Comparison of ENCODE assay signal across 21 cellular contexts in the genomic region with DNA sequence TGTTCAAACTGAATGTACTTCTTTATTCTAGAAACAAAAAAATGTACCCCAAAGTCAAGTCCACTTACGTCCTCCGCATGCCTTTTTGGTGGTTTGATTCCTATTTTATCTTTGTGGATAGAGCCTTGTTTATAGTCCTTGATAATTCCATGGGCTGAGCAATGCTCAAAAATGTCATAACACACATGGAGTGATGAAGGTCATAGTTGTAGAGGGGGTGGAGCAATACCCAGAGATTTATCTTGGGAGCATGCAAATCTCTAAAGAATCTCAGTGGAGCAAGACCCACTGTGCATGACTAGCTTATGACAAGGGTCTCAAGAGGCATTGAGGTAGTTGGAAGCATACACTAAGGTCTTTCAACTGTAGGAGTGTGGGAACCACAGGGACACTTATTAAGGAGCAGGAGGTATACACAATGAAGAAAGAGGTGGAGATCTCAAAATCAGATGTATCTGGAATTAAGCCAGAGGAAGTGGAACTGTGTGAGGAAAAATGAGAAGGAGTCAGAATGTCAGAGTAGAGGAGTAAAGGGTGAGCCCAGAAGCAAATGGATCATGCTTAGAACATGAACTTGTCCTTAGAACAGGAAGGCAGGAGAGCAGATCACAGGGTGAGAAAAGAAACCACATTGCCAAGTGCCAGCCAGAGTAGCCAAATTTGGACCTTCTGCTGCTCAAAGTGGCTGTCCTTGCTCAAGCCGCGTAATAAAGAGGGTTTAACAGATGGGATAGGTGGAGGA.
"Had no signal": no experiment of that assay in that cellular context is flagged by ENCODE, and none has a peak within 500 bp of the region (broad histone marks: within the 10 kb centered on the region; RNA-seq: fewer than 3 reads in every experiment).

No MANE protein-coding gene starts in this region.

- H3K4me1 Mint-ChIP-seq: naive B cell had no signal

- H3K9me3 ChIP-seq: ascending aorta, psoas muscle, thyroid gland had no signal

- H3K4me3 ChIP-seq: ascending aorta, breast epithelium, esophagus squamous epithelium, neural progenitor cell, psoas muscle, thyroid gland had no signal

- H3K27me3 ChIP-seq: ascending aorta, breast epithelium, esophagus squamous epithelium, neural progenitor cell, thyroid gland had no signal

- H3K27ac Mint-ChIP-seq: activated T-cell treated with anti-CD3 and anti-CD28 coated beads, Interleukin-2, amount 50 U/mL, for 72 hours; dendritic cell treated with granulocyte-macrophage colony-stimulating factor and Interleukin-4, amounts not matched to agents 40 ng/mL and 50 ng/mL, for 4 days; neural progenitor cell had no signal

- ATAC-seq: activated T-cell treated with anti-CD3 and anti-CD28 coated beads, Interleukin-2, amount 50 U/mL, for 72 hours; left lobe of liver; psoas muscle had no signal

- H3K4me1 ChIP-seq: breast epithelium, psoas muscle had no signal

- H3K27ac ChIP-seq: ascending aorta, breast epithelium, esophagus squamous epithelium, neural progenitor cell, psoas muscle, thyroid gland, WERI-Rb-1 had no signal

- H3K4me3 Mint-ChIP-seq: activated T-cell treated with anti-CD3 and anti-CD28 coated beads, Interleukin-2, amount 50 U/mL, for 72 hours; dendritic cell treated with granulocyte-macrophage colony-stimulating factor and Interleukin-4, amounts not matched to agents 40 ng/mL and 50 ng/mL, for 4 days; naive B cell; neural progenitor cell had no signal

- H3K27me3 Mint-ChIP-seq: dendritic cell treated with granulocyte-macrophage colony-stimulating factor and Interleukin-4, amounts not matched to agents 40 ng/mL and 50 ng/mL, for 4 days; naive B cell had no signal

- H3K36me3 ChIP-seq: ascending aorta, breast epithelium, esophagus squamous epithelium, neural progenitor cell, thyroid gland, WERI-Rb-1 had no signal

- H3K9me3 Mint-ChIP-seq: activated T-cell treated with anti-CD3 and anti-CD28 coated beads, Interleukin-2, amount 50 U/mL, for 72 hours; dendritic cell treated with granulocyte-macrophage colony-stimulating factor and Interleukin-4, amounts not matched to agents 40 ng/mL and 50 ng/mL, for 4 days; neural progenitor cell had no signal

- DNase-seq: activated CD4-positive, alpha-beta T cell treated with anti-CD3 and anti-CD28 coated beads for 1 hour; activated effector memory CD4-positive, alpha-beta T cell treated with anti-CD3 and anti-CD28 coated beads, Interleukin-2, amount 50 U/mL, for 16 hours; activated naive CD4-positive, alpha-beta T cell treated with anti-CD3 and anti-CD28 coated beads, Interleukin-2, amount 50 U/mL, for 16 hours; activated T-cell treated with anti-CD3 and anti-CD28 coated beads, Interleukin-2, amount 50 U/mL, for 72 hours; cerebellar nuclear complex; effector CD8-positive, alpha-beta T cell; esophagus squamous epithelium; hypothalamus; kidney; mammary epithelial cell; naive B cell; psoas muscle; stimulated activated naive CD4-positive, alpha-beta T cell; T-helper 2 cell; thyroid gland; WERI-Rb-1 had no signal

- H3K36me3 Mint-ChIP-seq: naive B cell, neural progenitor cell had no signal
